In genomic region chr5:169667896-169668674, GRCh38 we compare ENCODE assay signal across 16 cellular contexts. TPM values are rescaled to one million over a fixed set of nuclear protein-coding genes. Genes with fewer than 3 reads are reported as not detected.
DNase-seq lines count a peak whose midpoint lies in the region; ATAC-seq and TF ChIP-seq lines count a peak whose summit lies in the region.
"Had no signal": no experiment of that assay in that cellular context is flagged by ENCODE, and none has a peak within 500 bp of the region (broad histone marks: within the 10 kb centered on the region; RNA-seq: fewer than 3 reads in every experiment).

No MANE protein-coding gene starts in this region.

- no peaks in the 10 kb centered on the region for H3K4me1 ChIP-seq in breast epithelium

- peak overlapping the region; percentile 57 for H3K27ac Mint-ChIP-seq in MCF 10A (ENCODE audit: low read depth, unreplicated experiment)
- peak overlapping the region; percentile 33 for H3K27ac Mint-ChIP-seq in stimulated activated naive B cell treated with anti-CD40 and anti-IgM and Interleukin-4, amounts not matched to agents 10 μg/mL and 1 μg/mL and 100 μg/mL, for 72 hours
- H3K27ac Mint-ChIP-seq: activated CD8-positive, alpha-beta memory T cell treated with anti-CD3 and anti-CD28 coated beads, Interleukin-2, amount 10 ng/mL, durations not matched to agents 7 days and 5 days; activated naive CD4-positive, alpha-beta T cell treated with anti-CD3 and anti-CD28 coated beads, Interleukin-2, amount 50 U/mL, for 24 hours had no signal

- peaks cover 16% of the 10 kb centered on the region for H3K4me1 Mint-ChIP-seq in MCF 10A (ENCODE audit: insufficient read depth, unreplicated experiment)
- H3K4me1 Mint-ChIP-seq in stimulated activated naive B cell treated with anti-CD40 and anti-IgM and Interleukin-4, amounts not matched to agents 10 μg/mL and 1 μg/mL and 100 μg/mL, for 72 hours, result peaks cover 25 to 52% of the 10 kb centered on the region in 2 donors

- peak overlapping the region; percentile 32 for H3K4me3 Mint-ChIP-seq in MCF 10A (ENCODE audit: unreplicated experiment)
- no peak overlapping the region for H3K4me3 Mint-ChIP-seq in stimulated activated naive B cell treated with anti-CD40 and anti-IgM and Interleukin-4, amounts not matched to agents 10 μg/mL and 1 μg/mL and 100 μg/mL, for 72 hours
- H3K4me3 Mint-ChIP-seq: activated CD8-positive, alpha-beta memory T cell treated with anti-CD3 and anti-CD28 coated beads, Interleukin-2, amount 10 ng/mL, durations not matched to agents 7 days and 5 days; activated naive CD4-positive, alpha-beta T cell treated with anti-CD3 and anti-CD28 coated beads, Interleukin-2, amount 50 U/mL, for 24 hours had no signal

- H3K9me3 Mint-ChIP-seq in MCF 10A (ENCODE audit: unreplicated experiment), result peaks cover under 1% of the 10 kb centered on the region
- H3K9me3 Mint-ChIP-seq in stimulated activated naive B cell treated with anti-CD40 and anti-IgM and Interleukin-4, amounts not matched to agents 10 μg/mL and 1 μg/mL and 100 μg/mL, for 72 hours, result peaks cover 0 to 6% of the 10 kb centered on the region in 2 donors
- H3K9me3 Mint-ChIP-seq: activated naive CD4-positive, alpha-beta T cell treated with anti-CD3 and anti-CD28 coated beads, Interleukin-2, amount 50 U/mL, for 24 hours had no signal

- no peak for ATAC-seq in stimulated activated naive B cell treated with anti-CD40 and anti-IgM and Interleukin-4, amounts not matched to agents 10 μg/mL and 1 μg/mL and 100 μg/mL, for 72 hours (replicated peaks)
- ATAC-seq: activated CD8-positive, alpha-beta memory T cell treated with anti-CD3 and anti-CD28 coated beads, Interleukin-2, amount 10 ng/mL, durations not matched to agents 7 days and 5 days had no signal

- no peaks in the 10 kb centered on the region for H3K36me3 ChIP-seq in breast epithelium

- no peak for TF ChIP-seq CTCF in MCF 10A (IDR thresholded peaks at IDR 0.05; ENCODE audit: unreplicated experiment)
- TF ChIP-seq CTCF in breast epithelium (IDR thresholded peaks at IDR 0.05), result no peak
- no peak for TF ChIP-seq CTCF in choroid plexus epithelial cell (conservative IDR thresholded peaks at IDR 0.05; ENCODE audit: low read depth, low read length)
- TF ChIP-seq CTCF in GM10248 (IDR thresholded peaks at IDR 0.05; ENCODE audit: control extremely low read depth, extremely low read depth, low read depth, missing control alignments), result no peak

- POLR2A ChIA-PET in MCF 10A (lab: Yijun Ruan, JAX), result interaction anchor here (0.6 kb wide), 2 partner anchors 421 to 775 kb away, joined by 3 read pairs; no protein-coding TSS in a partner anchor
- POLR2A ChIA-PET in GM10248 (lab: Yijun Ruan, JAX), result no interaction called here

- H3K4me3 ChIP-seq in breast epithelium (no peak overlapping the region), choroid plexus epithelial cell (ENCODE audit: low read depth, low read length) (no peak overlapping the region)

- BruUV-seq in MCF 10A (replicated peaks; lab: Mats Ljungman, UMichigan), result no TSS peak

- no peak overlapping the region for H3K27ac ChIP-seq in breast epithelium

- H3K9me3 ChIP-seq in breast epithelium, result no peaks in the 10 kb centered on the region

- H3K36me3 Mint-ChIP-seq in MCF 10A (ENCODE audit: insufficient read depth, unreplicated experiment), result no peaks in the 10 kb centered on the region
- H3K36me3 Mint-ChIP-seq in stimulated activated naive B cell treated with anti-CD40 and anti-IgM and Interleukin-4, amounts not matched to agents 10 μg/mL and 1 μg/mL and 100 μg/mL, for 72 hours, result peaks cover 39 to 44% of the 10 kb centered on the region in 2 donors

- no peak for TF ChIP-seq POLR2A in breast epithelium (IDR thresholded peaks at IDR 0.05)

- intact Hi-C loops in MCF 10A (cut with micrococcal nuclease) (no loop called here), breast epithelium (cut with DNase I; ENCODE audit: low total_unique reads) (no loop called here)

- CTCF ChIA-PET in MCF 10A (lab: Yijun Ruan, JAX) (interaction anchor here (0.8 kb wide), 1 partner anchor 556 kb away, joined by 3 read pairs; no protein-coding TSS in a partner anchor), GM10248 (lab: Yijun Ruan, JAX) (interaction anchor here (1.1 to 2.0 kb wide), 6 partner anchors 12 to 431 kb away, joined by 3 to 6 read pairs (median 3); partner anchors contain the start of gene DOCK2)

- H3K27me3 ChIP-seq in breast epithelium, result no peaks in the 10 kb centered on the region

- no peaks in the 10 kb centered on the region for H3K27me3 Mint-ChIP-seq in MCF 10A (ENCODE audit: insufficient read depth, unreplicated experiment)
- no peaks in the 10 kb centered on the region for H3K27me3 Mint-ChIP-seq in stimulated activated naive B cell treated with anti-CD40 and anti-IgM and Interleukin-4, amounts not matched to agents 10 μg/mL and 1 μg/mL and 100 μg/mL, for 72 hours
- H3K27me3 Mint-ChIP-seq: activated CD8-positive, alpha-beta memory T cell treated with anti-CD3 and anti-CD28 coated beads, Interleukin-2, amount 10 ng/mL, durations not matched to agents 7 days and 5 days; activated naive CD4-positive, alpha-beta T cell treated with anti-CD3 and anti-CD28 coated beads, Interleukin-2, amount 50 U/mL, for 24 hours had no signal

- DNase-seq in MCF 10A (ENCODE audit: unreplicated experiment) (peak; percentile 70), breast epithelium (ENCODE audit: low spot score in 2 of 2) (no peak), NCI-H69 (lab: John Stamatoyannopoulos, UW) (peak; percentile 94), choroid plexus epithelial cell (ENCODE audit: low read depth) (peak; percentile 16), inferior parietal cortex (ENCODE audit: extremely low spot score) (no peak), GM10248 (ENCODE audit: extremely low spot score) (no peak)
- DNase-seq in stimulated activated naive B cell treated with anti-CD40 and anti-IgM and Interleukin-4, amounts not matched to agents 10 μg/mL and 1 μg/mL and 100 μg/mL, for 72 hours, result no peak
- DNase-seq in activated CD4-positive, alpha-beta T cell treated with anti-CD3 and anti-CD28 coated beads, Interleukin-2, amount 50 U/mL, for 4 hours, result no peak
- DNase-seq: activated CD8-positive, alpha-beta memory T cell treated with anti-CD3 and anti-CD28 coated beads, Interleukin-2, amount 10 ng/mL, durations not matched to agents 7 days and 5 days; dermis blood vessel endothelial cell; foreskin melanocyte; NCI-H187 treated with DMSO at 0.1 percent for 48 hours; OCI-M1; stimulated activated naive CD4-positive, alpha-beta T cell treated with Interleukin-2 at 50 U/mL for 16 hours; T-helper 9 cell had no signal

RNA-seq across cellular contexts. Expression of gene DOCK2, which starts 31.0 kb away (rescaled TPM):
- total RNA-seq in MCF 10A (2022) (0.39 and 0.42 TPM in 2 replicates), breast epithelium (10 to 100 TPM; 13.4 to 43.8 (median 19.8) TPM)

Comparison
In these comparisons a context has a peak if more than half of its experiments do, and no peak if none do; other contexts are left out.
1. DNase-seq: peak in MCF 10A (single experiment), NCI-H69 (single experiment) and choroid plexus epithelial cell (single experiment); none in breast epithelium (0 of 2), stimulated activated naive B cell treated with anti-CD40 and anti-IgM and Interleukin-4, amounts not matched to agents 10 μg/mL and 1 μg/mL and 100 μg/mL, for 72 hours (single experiment), activated CD4-positive, alpha-beta T cell treated with anti-CD3 and anti-CD28 coated beads, Interleukin-2, amount 50 U/mL, for 4 hours (0 of 2), inferior parietal cortex (single experiment) and GM10248 (single experiment).
2. RNA of gene DOCK2, which starts 31.0 kb away (total RNA-seq): 13.4 to 43.8 TPM in breast epithelium; 0.39 to 0.42 TPM in MCF 10A; every median in the first group is over 10 times any median in the second.